Comparison of ENCODE assay signal across 1 cellular context in genomic region chr14:94938016-94938415, GRCh38.
TF ChIP-seq lines count a peak whose summit lies in the region.

No MANE protein-coding gene starts in this region.

TF ChIP-seq in H1, 55 proteins besides CTCF, POLR2A, EP300 and RAD21 (continued from another document):
- TF ChIP-seq NANOG (IDR thresholded peaks at IDR 0.05; ENCODE audit: insufficient read depth, low read depth, low read length, poor library complexity, severe bottlenecking) (no peak), TAF1 (IDR thresholded peaks at IDR 0.05; ENCODE audit: low read depth, low read length) (no peak), NRF1 (IDR thresholded peaks at IDR 0.05; ENCODE audit: low read depth, low read length) (no peak), CEBPB (IDR thresholded peaks at IDR 0.05; ENCODE audit: low read depth, low read length) (no peak)
TF ChIP-seq in H1: peak in this region for 0.
